17 cellular contexts compared by ENCODE assay signal in genomic region chr12:123260081-123260480, GRCh38. TPM values are rescaled to one million over a fixed set of nuclear protein-coding genes. Genes with fewer than 3 reads are reported as not detected.
DNase-seq lines count a peak whose midpoint lies in the region; ATAC-seq and TF ChIP-seq lines count a peak whose summit lies in the region.
"Had no signal": no experiment of that assay in that cellular context is flagged by ENCODE, and none has a peak within 500 bp of the region (broad histone marks: within the 10 kb centered on the region; RNA-seq: fewer than 3 reads in every experiment).

No MANE protein-coding gene starts in this region.

- H2AFZ ChIP-seq in GM23338 = no peak overlapping the region

- H3K9me3 Mint-ChIP-seq in CD4-positive, CD25-positive, alpha-beta regulatory T cell = no peaks in the 10 kb centered on the region
- H3K9me3 Mint-ChIP-seq in GM23338 (peaks cover 4% of the 10 kb centered on the region; the same call in 2 of the 3 replicates), osteocyte (ENCODE audit: unreplicated experiment) (no peaks in the 10 kb centered on the region)
- no peaks in the 10 kb centered on the region for H3K9me3 Mint-ChIP-seq in central memory CD8-positive, alpha-beta T cell
- no peaks in the 10 kb centered on the region for H3K9me3 Mint-ChIP-seq in naive thymus-derived CD8-positive, alpha-beta T cell
- no peaks in the 10 kb centered on the region for H3K9me3 Mint-ChIP-seq in activated T-helper 1 cell treated with anti-CD3 and anti-CD28 coated beads, Interleukin-12 subunit alpha, Interleukin-12 subunit beta, Interleukin-2, Interleukin-4 antibody, amounts not matched to agents 30 ng/mL and 10 ng/mL and 1 ng/mL, durations not matched to agents 14 hours and 24 hours and 36 hours

- no peaks in the 10 kb centered on the region for H3K4me1 ChIP-seq in CD4-positive, CD25-positive, alpha-beta regulatory T cell (ENCODE audit: control insufficient read depth, insufficient read depth, low read length, poor library complexity, severe bottlenecking)
- no peaks in the 10 kb centered on the region; the same call in 1 of the 2 replicates for H3K4me1 ChIP-seq in GM23338 (ENCODE audit: insufficient read depth)
- H3K4me1 ChIP-seq: Caco-2 had no signal

- H3K4me1 Mint-ChIP-seq in CD4-positive, CD25-positive, alpha-beta regulatory T cell = peaks cover 0 to 2% (median under 1%) of the 10 kb centered on the region in 4 donors
- H3K4me1 Mint-ChIP-seq in GM23338 (peaks cover 23% of the 10 kb centered on the region), osteocyte (ENCODE audit: unreplicated experiment) (peaks cover 1% of the 10 kb centered on the region)
- H3K4me1 Mint-ChIP-seq in central memory CD8-positive, alpha-beta T cell = no peaks in the 10 kb centered on the region
- peaks cover 0 to 5% (median 2%) of the 10 kb centered on the region in 4 donors for H3K4me1 Mint-ChIP-seq in naive thymus-derived CD8-positive, alpha-beta T cell
- H3K4me1 Mint-ChIP-seq in activated T-helper 1 cell treated with anti-CD3 and anti-CD28 coated beads, Interleukin-12 subunit alpha, Interleukin-12 subunit beta, Interleukin-2, Interleukin-4 antibody, amounts not matched to agents 30 ng/mL and 10 ng/mL and 1 ng/mL, durations not matched to agents 14 hours and 24 hours and 36 hours (ENCODE audit: low read depth) = peaks cover 10% of the 10 kb centered on the region

- peaks cover 25% of the 10 kb centered on the region for H3K79me2 ChIP-seq in GM23338 (replicated peaks; ENCODE audit: insufficient read depth)

- no peak overlapping the region for H3K4me3 ChIP-seq in CD4-positive, CD25-positive, alpha-beta regulatory T cell (ENCODE audit: low read depth, low read length)
- H3K4me3 ChIP-seq in GM23338 = no peak overlapping the region
- H3K4me3 ChIP-seq: BLaER1 had no signal

- peaks cover 24% of the 10 kb centered on the region for H4K20me1 ChIP-seq in GM23338 (replicated peaks; ENCODE audit: insufficient read depth)

- no peaks in the 10 kb centered on the region for H3K27me3 Mint-ChIP-seq in CD4-positive, CD25-positive, alpha-beta regulatory T cell
- H3K27me3 Mint-ChIP-seq in GM23338 (ENCODE audit: insufficient read depth, low read depth, poor library complexity) (peaks cover 7% of the 10 kb centered on the region), osteocyte (ENCODE audit: unreplicated experiment) (no peaks in the 10 kb centered on the region)
- H3K27me3 Mint-ChIP-seq in central memory CD8-positive, alpha-beta T cell = no peaks in the 10 kb centered on the region
- H3K27me3 Mint-ChIP-seq in naive thymus-derived CD8-positive, alpha-beta T cell = no peaks in the 10 kb centered on the region
- no peaks in the 10 kb centered on the region for H3K27me3 Mint-ChIP-seq in activated T-helper 1 cell treated with anti-CD3 and anti-CD28 coated beads, Interleukin-12 subunit alpha, Interleukin-12 subunit beta, Interleukin-2, Interleukin-4 antibody, amounts not matched to agents 30 ng/mL and 10 ng/mL and 1 ng/mL, durations not matched to agents 14 hours and 24 hours and 36 hours (ENCODE audit: insufficient read depth)

- no peaks in the 10 kb centered on the region for H3K9me3 ChIP-seq in CD4-positive, CD25-positive, alpha-beta regulatory T cell (ENCODE audit: control insufficient read depth in 2 of 2, low read length in 2 of 2)
- H3K9me3 ChIP-seq: BLaER1, Caco-2 had no signal

- ATAC-seq in CD4-positive, CD25-positive, alpha-beta regulatory T cell (ENCODE audit: low read depth in 2 of 2) = no peak
- ATAC-seq in GM23338 = no peak
- no peak for ATAC-seq in central memory CD8-positive, alpha-beta T cell (replicated peaks; ENCODE audit: extremely low read depth, poor library complexity, severe bottlenecking)
- ATAC-seq in naive thymus-derived CD8-positive, alpha-beta T cell = no peak

- no peaks in the 10 kb centered on the region for H3K9me2 ChIP-seq in GM23338 (ENCODE audit: insufficient read depth)

- peak overlapping the region in 2 of 3 donors; percentile 25 to 67 for H3K27ac Mint-ChIP-seq in CD4-positive, CD25-positive, alpha-beta regulatory T cell
- H3K27ac Mint-ChIP-seq in GM23338 (0 out of 2 replicates have a peak overlapping the region, but pooled peaks have one; percentile 31), osteocyte (ENCODE audit: unreplicated experiment) (no peak overlapping the region)
- peak overlapping the region; percentile 51 for H3K27ac Mint-ChIP-seq in central memory CD8-positive, alpha-beta T cell (ENCODE audit: low read depth)
- H3K27ac Mint-ChIP-seq in naive thymus-derived CD8-positive, alpha-beta T cell = peak overlapping the region in 6 of 10 donors; percentile 4 to 63 (median 54)
- H3K27ac Mint-ChIP-seq in activated T-helper 1 cell treated with anti-CD3 and anti-CD28 coated beads, Interleukin-12 subunit alpha, Interleukin-12 subunit beta, Interleukin-2, Interleukin-4 antibody, amounts not matched to agents 30 ng/mL and 10 ng/mL and 1 ng/mL, durations not matched to agents 14 hours and 24 hours and 36 hours = no peak overlapping the region

- H3K36me3 Mint-ChIP-seq in CD4-positive, CD25-positive, alpha-beta regulatory T cell = peaks cover 9% of the 10 kb centered on the region
- peaks cover 93% of the 10 kb centered on the region for H3K36me3 Mint-ChIP-seq in GM23338 (ENCODE audit: low read depth)
- H3K36me3 Mint-ChIP-seq in central memory CD8-positive, alpha-beta T cell (ENCODE audit: insufficient read depth) = peaks cover 26% of the 10 kb centered on the region
- peaks cover 0 to 39% (median 9%) of the 10 kb centered on the region in 3 donors for H3K36me3 Mint-ChIP-seq in naive thymus-derived CD8-positive, alpha-beta T cell
- peaks cover 20% of the 10 kb centered on the region for H3K36me3 Mint-ChIP-seq in activated T-helper 1 cell treated with anti-CD3 and anti-CD28 coated beads, Interleukin-12 subunit alpha, Interleukin-12 subunit beta, Interleukin-2, Interleukin-4 antibody, amounts not matched to agents 30 ng/mL and 10 ng/mL and 1 ng/mL, durations not matched to agents 14 hours and 24 hours and 36 hours (ENCODE audit: low read depth)
- H3K36me3 Mint-ChIP-seq in osteocyte (ENCODE audit: unreplicated experiment) = peaks cover 54% of the 10 kb centered on the region

- no peaks in the 10 kb centered on the region for H3K27me3 ChIP-seq in CD4-positive, CD25-positive, alpha-beta regulatory T cell (ENCODE audit: control insufficient read depth, insufficient read depth, low read length)
- H3K27me3 ChIP-seq in GM23338 (ENCODE audit: insufficient read depth) = no peaks in the 10 kb centered on the region
- H3K27me3 ChIP-seq: BLaER1 had no signal

- TF ChIP-seq CTCF in GM23338 (conservative IDR thresholded peaks at IDR 0.05; ENCODE audit: low read depth in 2 of 2) (no peak), osteocyte (IDR thresholded peaks at IDR 0.05) (no peak)

- DNase-seq in CD4-positive, CD25-positive, alpha-beta regulatory T cell = no peak
- no peak for DNase-seq in GM23338 (ENCODE audit: low spot score)
- no peak for DNase-seq in central memory CD8-positive, alpha-beta T cell (ENCODE audit: low spot score in 2 of 2)
- no peak for DNase-seq in naive thymus-derived CD8-positive, alpha-beta T cell
- no peak for DNase-seq in kidney glomerular epithelial cell (lab: John Stamatoyannopoulos, UW)
- no peak for DNase-seq in activated T-helper 1 cell treated with anti-CD3 and anti-CD28 coated beads, Interleukin-12 subunit alpha, Interleukin-12 subunit beta, Interleukin-2, Interleukin-4 antibody, amounts not matched to agents 30 ng/mL and 10 ng/mL and 1 ng/mL, durations not matched to agents 14 hours and 24 hours and 36 hours (ENCODE audit: low spot score)
- DNase-seq in osteocyte (ENCODE audit: extremely low spot score, unreplicated experiment) = no peak
- DNase-seq in OCI-M2 (lab: John Stamatoyannopoulos, UW; ENCODE audit: unreplicated experiment) = no peak
- DNase-seq: Caco-2, DMS53, HCEC 1CT, IMR-90, NCI-H1436 treated with DMSO at 0.1 percent for 48 hours, NCI-H2081, NCI-H510A treated with DMSO at 0.1 percent for 48 hours, SIG-M5 had no signal

- no peak overlapping the region for H3K4me3 Mint-ChIP-seq in CD4-positive, CD25-positive, alpha-beta regulatory T cell
- no peak overlapping the region for H3K4me3 Mint-ChIP-seq in GM23338
- H3K4me3 Mint-ChIP-seq in central memory CD8-positive, alpha-beta T cell = no peak overlapping the region
- H3K4me3 Mint-ChIP-seq in naive thymus-derived CD8-positive, alpha-beta T cell = no peak overlapping the region
- H3K4me3 Mint-ChIP-seq in activated T-helper 1 cell treated with anti-CD3 and anti-CD28 coated beads, Interleukin-12 subunit alpha, Interleukin-12 subunit beta, Interleukin-2, Interleukin-4 antibody, amounts not matched to agents 30 ng/mL and 10 ng/mL and 1 ng/mL, durations not matched to agents 14 hours and 24 hours and 36 hours = no peak overlapping the region
- no peak overlapping the region for H3K4me3 Mint-ChIP-seq in osteocyte (ENCODE audit: unreplicated experiment)

- H3K4me2 ChIP-seq in GM23338 = no peak overlapping the region
- H3K4me2 ChIP-seq: BLaER1 had no signal

- H3K27ac ChIP-seq in CD4-positive, CD25-positive, alpha-beta regulatory T cell (ENCODE audit: insufficient read depth, low read length, poor library complexity, severe bottlenecking) = no peak overlapping the region
- H3K27ac ChIP-seq in GM23338 (ENCODE audit: low read depth) = peak overlapping the region; percentile 83
- H3K27ac ChIP-seq: BLaER1 had no signal

- POLR2A ChIA-PET in naive thymus-derived CD8-positive, alpha-beta T cell (lab: Charles Lee) = interaction anchor here (1.9 kb wide), 1 partner anchor 10 kb away, joined by 3 read pairs; no protein-coding TSS in a partner anchor

- H3K36me3 ChIP-seq in CD4-positive, CD25-positive, alpha-beta regulatory T cell (ENCODE audit: control insufficient read depth, insufficient read depth, low read length) = peaks cover 26% of the 10 kb centered on the region
- peaks cover 38% of the 10 kb centered on the region for H3K36me3 ChIP-seq in GM23338 (ENCODE audit: insufficient read depth)

- intact Hi-C loops in activated T-helper 1 cell treated with anti-CD3 and anti-CD28 coated beads, Interleukin-12 subunit alpha, Interleukin-12 subunit beta, Interleukin-2, Interleukin-4 antibody, amounts not matched to agents 30 ng/mL and 10 ng/mL and 1 ng/mL, durations not matched to agents 14 hours and 24 hours and 36 hours (cut with micrococcal nuclease) = no loop called here

- peaks cover 22% of the 10 kb centered on the region; the same call in 1 of the 2 replicates for H3F3A ChIP-seq in GM23338 (replicated peaks; ENCODE audit: low read depth)

RNA-seq across cellular contexts. Expression of gene CDK2AP1, which starts 11.6 kb away (rescaled TPM):
- 9.2 TPM for total RNA-seq in CD4-positive, CD25-positive, alpha-beta regulatory T cell
- 1 to 10 TPM; 1.0 to 6.5 (median 3.2) TPM for polyA plus RNA-seq in CD4-positive, CD25-positive, alpha-beta regulatory T cell
- 240 and 244 TPM in 2 replicates for total RNA-seq in GM23338 (2014; rRNA removed; shearing (Covaris generic))
- polyA plus RNA-seq in GM23338 (2016; fragmentation: Nextera tagmentation; extraction: Ambion mirVana) = 207 and 232 TPM in 2 replicates
- 1 to 10 TPM; 7.4 to 7.8 TPM for total RNA-seq in naive thymus-derived CD8-positive, alpha-beta T cell
- 1 to 10 TPM; 2.0 to 6.4 (median 5.4) TPM for polyA plus RNA-seq in naive thymus-derived CD8-positive, alpha-beta T cell
- 70.8 and 72.5 TPM in 2 replicates for total RNA-seq in activated T-helper 1 cell treated with anti-CD3 and anti-CD28 coated beads, Interleukin-12 subunit alpha, Interleukin-12 subunit beta, Interleukin-2, Interleukin-4 antibody, amounts not matched to agents 30 ng/mL and 10 ng/mL and 1 ng/mL, durations not matched to agents 14 hours and 24 hours and 36 hours
- total RNA-seq in osteocyte = 214 and 220 TPM in 2 replicates

RNA-seq across cellular contexts. Expression of gene MTRFR, which starts 26.8 kb away (rescaled TPM):
- 31.0 TPM for total RNA-seq in CD4-positive, CD25-positive, alpha-beta regulatory T cell
- polyA plus RNA-seq in CD4-positive, CD25-positive, alpha-beta regulatory T cell = 10 to 100 TPM; 32.8 to 46.4 (median 44.2) TPM
- 13.3 and 14.8 TPM in 2 replicates for total RNA-seq in GM23338 (2014; rRNA removed; shearing (Covaris generic))
- 33.2 and 38.4 TPM in 2 replicates for polyA plus RNA-seq in GM23338 (2016; fragmentation: Nextera tagmentation; extraction: Ambion mirVana)
- 10 to 100 TPM; 61.0 to 62.0 TPM for total RNA-seq in naive thymus-derived CD8-positive, alpha-beta T cell
- polyA plus RNA-seq in naive thymus-derived CD8-positive, alpha-beta T cell = 10 to 100 TPM; 45.2 to 63.6 (median 56.5) TPM
- 32.6 and 34.2 TPM in 2 replicates for total RNA-seq in activated T-helper 1 cell treated with anti-CD3 and anti-CD28 coated beads, Interleukin-12 subunit alpha, Interleukin-12 subunit beta, Interleukin-2, Interleukin-4 antibody, amounts not matched to agents 30 ng/mL and 10 ng/mL and 1 ng/mL, durations not matched to agents 14 hours and 24 hours and 36 hours
- 14.3 and 18.0 TPM in 2 replicates for total RNA-seq in osteocyte

RNA-seq across cellular contexts. Expression of gene MPHOSPH9, which starts 27.1 kb away (rescaled TPM):
- 83.5 TPM for total RNA-seq in CD4-positive, CD25-positive, alpha-beta regulatory T cell
- 10 to 100 TPM; 30.9 to 50.6 (median 41.0) TPM for polyA plus RNA-seq in CD4-positive, CD25-positive, alpha-beta regulatory T cell
- total RNA-seq in GM23338 (2014; rRNA removed; shearing (Covaris generic)) = 43.2 and 77.9 TPM in 2 replicates
- polyA plus RNA-seq in GM23338 (2016; fragmentation: Nextera tagmentation; extraction: Ambion mirVana) = 26.2 and 30.5 TPM in 2 replicates
- 10 to 100 TPM; 81.1 to 81.8 TPM for total RNA-seq in naive thymus-derived CD8-positive, alpha-beta T cell
- polyA plus RNA-seq in naive thymus-derived CD8-positive, alpha-beta T cell = 10 to 100 TPM; 33.9 to 53.4 (median 44.8) TPM
- total RNA-seq in activated T-helper 1 cell treated with anti-CD3 and anti-CD28 coated beads, Interleukin-12 subunit alpha, Interleukin-12 subunit beta, Interleukin-2, Interleukin-4 antibody, amounts not matched to agents 30 ng/mL and 10 ng/mL and 1 ng/mL, durations not matched to agents 14 hours and 24 hours and 36 hours = 87.3 and 89.9 TPM in 2 replicates
- 33.9 and 39.1 TPM in 2 replicates for total RNA-seq in osteocyte

Comparison
In these comparisons a context has a peak if more than half of its experiments do, and no peak if none do; other contexts are left out.
1. H3K27ac Mint-ChIP-seq: peak in CD4-positive, CD25-positive, alpha-beta regulatory T cell (2 of 3), GM23338 (single experiment), central memory CD8-positive, alpha-beta T cell (single experiment) and naive thymus-derived CD8-positive, alpha-beta T cell (6 of 10); none in activated T-helper 1 cell treated with anti-CD3 and anti-CD28 coated beads, Interleukin-12 subunit alpha, Interleukin-12 subunit beta, Interleukin-2, Interleukin-4 antibody, amounts not matched to agents 30 ng/mL and 10 ng/mL and 1 ng/mL, durations not matched to agents 14 hours and 24 hours and 36 hours (single experiment) and osteocyte (single experiment).